Comparison of ENCODE assay signal across 8 cellular contexts in genomic region chr1:36155560-36156328, GRCh38. TPM values are rescaled to one million over a fixed set of nuclear protein-coding genes. Genes with fewer than 3 reads are reported as not detected.
A peak's percentile ranks its signal among the peaks of the same experiment; 100 is the strongest.
DNase-seq lines count a peak whose midpoint lies in the region; ATAC-seq and TF ChIP-seq lines count a peak whose summit lies in the region.

Gene MAP7D1, plus strand, starts transcription at chr1:36156160. Its CDS starts 258 bp downstream, at chr1:36156418.

- H3K9ac ChIP-seq in mammary epithelial cell (ENCODE audit: insufficient read depth, low read length) = peak within 1 kb of the TSS; percentile 89

- no peak within 1 kb of the TSS for H3K27ac Mint-ChIP-seq in WTC11

- CTCF ChIA-PET in WTC11 (lab: Charles Lee) (interaction anchor here (1.1 to 2.6 kb wide), 11 partner anchors 20 to 187 kb away, joined by 3 to 22 read pairs (median 7); partner anchors contain the start of genes SH3D21 and THRAP3), mammary epithelial cell (lab: Charles Lee; ENCODE audit: low non-redundant PET) (no interaction called here)

- intact Hi-C loops in mammary epithelial cell (cut with micrococcal nuclease) = loop anchor here (2.0 kb wide), 1 partner anchor 17 kb away; no protein-coding TSS in a partner anchor

- BruUV-seq in mammary epithelial cell (replicated peaks; lab: Mats Ljungman, UMichigan) = no TSS peak

- H3K27me3 ChIP-seq in mammary epithelial cell (ENCODE audit: insufficient read depth, low read length) = no peaks in the 10 kb centered on the region

- H3K9me3 Mint-ChIP-seq in WTC11 = no peaks in the 10 kb centered on the region

- peaks cover 4% of the 10 kb centered on the region for H3K36me3 ChIP-seq in mammary epithelial cell (ENCODE audit: insufficient read depth, low read length)

- no peaks in the 10 kb centered on the region for H4K20me1 ChIP-seq in mammary epithelial cell (ENCODE audit: insufficient read depth, low read length)

- H3K27ac ChIP-seq in mammary epithelial cell (ENCODE audit: insufficient read depth, low read depth, low read length) = peak within 1 kb of the TSS; percentile 84

- peak; percentile 89 for TF ChIP-seq POLR2A in GM15510 (IDR thresholded peaks at IDR 0.05; ENCODE audit: borderline replicate concordance, extremely low read depth, insufficient read length)

- POLR2A ChIA-PET in WTC11 (lab: Charles Lee) = interaction anchor here (0.6 to 1.8 kb wide), 8 partner anchors 20 to 242 kb away, joined by 3 to 12 read pairs (median 4); partner anchors contain the start of genes LSM10 and THRAP3

- no peaks in the 10 kb centered on the region for H3K9me3 ChIP-seq in mammary epithelial cell (replicated peaks; ENCODE audit: insufficient read depth, low read length)

- ATAC-seq in HG02852 (IDR thresholded peaks at IDR 0.05; ENCODE audit: unreplicated experiment) (peak; percentile 55), WTC11 (peak; percentile 43)

- peak; percentile 64 for DNase-seq in NCI-H2171 (lab: John Stamatoyannopoulos, UW)
- peak; percentile 80 for DNase-seq in WTC11 (ENCODE audit: low spot score)
- DNase-seq in mammary epithelial cell = peak; percentile 76
- DNase-seq in inferior parietal cortex (ENCODE audit: extremely low spot score) = peak; percentile 82
- DNase-seq in stimulated activated CD4-positive, alpha-beta T cell treated with anti-CD3 and anti-CD28 coated beads, Interleukin-12 subunit alpha, Interleukin-12 subunit beta, amount 100 ng/mL, for 24 hours (ENCODE audit: low read depth in 2 of 2) = peak; percentile 65 to 77
- no peak for DNase-seq in foreskin melanocyte

- H3K27me3 Mint-ChIP-seq in WTC11 (ENCODE audit: low read depth) = peaks cover 37% of the 10 kb centered on the region

- peaks cover 48% of the 10 kb centered on the region for H3K4me1 ChIP-seq in mammary epithelial cell (ENCODE audit: insufficient read depth, low read length)

- WGBS in mammary epithelial cell (ENCODE audit: low coverage, missing lambda C conversion rate) = under 1% methylated on average over 17 of the region's 84 CpGs

- H3K79me2 ChIP-seq in mammary epithelial cell (ENCODE audit: insufficient read depth, low read length) = peaks cover 57% of the 10 kb centered on the region

- H3K4me1 Mint-ChIP-seq in WTC11 = peaks cover 43% of the 10 kb centered on the region

- TF ChIP-seq CTCF in WTC11 (IDR thresholded peaks at IDR 0.05) (no peak), mammary epithelial cell (conservative IDR thresholded peaks at IDR 0.05 in 1 of 2, IDR thresholded peaks at IDR 0.05 in 1 of 2; ENCODE audit: extremely low read depth in 1 of 2, insufficient read depth in 1 of 2, low read depth in 1 of 2, low read length in 2 of 2) (no peak)

- H3K4me3 ChIP-seq in mammary epithelial cell (replicated peaks in 1 of 3; ENCODE audit: insufficient read depth in 1 of 3, low read depth in 2 of 3, low read length in 3 of 3) = peak within 1 kb of the TSS; percentile 59 to 95 (median 84)

- peak within 1 kb of the TSS; percentile 70 for H2AFZ ChIP-seq in mammary epithelial cell (ENCODE audit: low read depth, low read length)

- H3K36me3 Mint-ChIP-seq in WTC11 = no peaks in the 10 kb centered on the region

- peak within 1 kb of the TSS; percentile 79 for H3K4me3 Mint-ChIP-seq in WTC11

- peak within 1 kb of the TSS; percentile 94 for H3K4me2 ChIP-seq in mammary epithelial cell (ENCODE audit: insufficient read depth, low read depth, low read length)

- in situ Hi-C loops in mammary epithelial cell (cut with MboI; ENCODE audit: low sequenced_read_pairs in 2 of 2) = no loop called here

- dilution Hi-C loops in mammary epithelial cell (cut with HindIII; ENCODE audit: low sequenced_read_pairs) = no loop called here

TF ChIP-seq in WTC11, 78 proteins besides CTCF, POLR2A, EP300 and RAD21 (continues in another document):
- TF ChIP-seq PRRX2 (CRISPR knock-in tag; IDR thresholded peaks at IDR 0.05) (no peak), ZNF317 (CRISPR knock-in tag; IDR thresholded peaks at IDR 0.05; ENCODE audit: borderline replicate concordance, low read depth) (no peak), ZNF232 (CRISPR knock-in tag; IDR thresholded peaks at IDR 0.05) (no peak), NR3C1 (CRISPR knock-in tag; conservative IDR thresholded peaks at IDR 0.05; ENCODE audit: low read depth) (no peak), CBFB (CRISPR knock-in tag; IDR thresholded peaks at IDR 0.05; ENCODE audit: low read depth) (no peak), MLX (CRISPR knock-in tag; IDR thresholded peaks at IDR 0.05) (no peak), ERG (CRISPR knock-in tag; IDR thresholded peaks at IDR 0.05) (no peak), SOX15 (CRISPR knock-in tag; IDR thresholded peaks at IDR 0.05) (no peak), NFATC4 (CRISPR knock-in tag; IDR thresholded peaks at IDR 0.05) (no peak), FOXP1 (CRISPR knock-in tag; IDR thresholded peaks at IDR 0.05; ENCODE audit: borderline replicate concordance) (no peak), ZSCAN18 (CRISPR knock-in tag; IDR thresholded peaks at IDR 0.05) (no peak), SP1 (CRISPR knock-in tag; conservative IDR thresholded peaks at IDR 0.05) (peak; percentile 30; the same call in 1 of the 2 replicates), ESRRA (CRISPR knock-in tag; IDR thresholded peaks at IDR 0.05; ENCODE audit: borderline replicate concordance) (no peak), PREB (CRISPR knock-in tag; IDR thresholded peaks at IDR 0.05; ENCODE audit: borderline replicate concordance) (no peak), USF2 (CRISPR knock-in tag; IDR thresholded peaks at IDR 0.05) (no peak), KAT7 (CRISPR knock-in tag; IDR thresholded peaks at IDR 0.05; ENCODE audit: borderline replicate concordance) (no peak), ZBTB43 (CRISPR knock-in tag; IDR thresholded peaks at IDR 0.05) (no peak)

RNA-seq across cellular contexts. Expression of gene MAP7D1, which starts in this region (rescaled TPM):
- total RNA-seq in WTC11 (2021) (65.0 to 88.7 TPM (median 72.0 TPM) in 3 replicates), mammary epithelial cell (100 to 1,000 TPM in 1 of 2 donors, 10 to 100 TPM in 1; 99.4 to 331 TPM)
- polyA plus RNA-seq in mammary epithelial cell = 129 TPM
- 116 TPM for polyA minus RNA-seq in mammary epithelial cell
